8 cellular contexts compared by ENCODE assay signal in genomic region chr1:153658400-153659174, GRCh38. TPM values are rescaled to one million over a fixed set of nuclear protein-coding genes. Genes with fewer than 3 reads are reported as not detected.
DNase-seq lines count a peak whose midpoint lies in the region; ATAC-seq and TF ChIP-seq lines count a peak whose summit lies in the region.

A gene with protein sequence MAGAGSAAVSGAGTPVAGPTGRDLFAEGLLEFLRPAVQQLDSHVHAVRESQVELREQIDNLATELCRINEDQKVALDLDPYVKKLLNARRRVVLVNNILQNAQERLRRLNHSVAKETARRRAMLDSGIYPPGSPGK (plus strand): TSS chr1:153658703. CDS start chr1:153658744, 41 bp downstream.

- peaks cover 29% of the 10 kb centered on the region for H3K36me3 ChIP-seq in BE2C

- peak; percentile 86 for ATAC-seq in HG03439 (IDR thresholded peaks at IDR 0.05; ENCODE audit: unreplicated experiment)

- H3K4me1 ChIP-seq in BE2C: no peaks in the 10 kb centered on the region; the same call in 1 of the 2 replicates

- TF ChIP-seq CTCF in BE2C (IDR thresholded peaks at IDR 0.05; ENCODE audit: low read depth, low read length) (peak; percentile 31), choroid plexus epithelial cell (conservative IDR thresholded peaks at IDR 0.05; ENCODE audit: low read depth, low read length) (peak; percentile 14)

- DNase-seq in BE2C: peak; percentile 94
- DNase-seq in GM19238 (ENCODE audit: insufficient read length, low spot score): peak; percentile 89
- DNase-seq in NCI-H510A treated with DMSO at 0.1 percent for 48 hours (lab: John Stamatoyannopoulos, UW): peak; percentile 89
- DNase-seq in activated CD4-positive, alpha-beta T cell treated with anti-CD3 and anti-CD28 coated beads for 4 hours: peak; percentile 86 to 89
- DNase-seq in choroid plexus epithelial cell (ENCODE audit: low read depth): peak; percentile 92
- peak; percentile 85 for DNase-seq in stimulated activated CD4-positive, alpha-beta T cell treated with anti-CD3 and anti-CD28 coated beads, Interleukin-1b, Interleukin-23, amount 100 ng/mL, for 4 hours (ENCODE audit: low read depth in 2 of 2)

- H3K4me3 ChIP-seq in BE2C (ENCODE audit: low read depth, low read length) (peak within 1 kb of the TSS; percentile 87), choroid plexus epithelial cell (ENCODE audit: low read depth, low read length) (peak within 1 kb of the TSS; percentile 86)

- H3K27me3 ChIP-seq in BE2C: no peaks in the 10 kb centered on the region
- no peaks in the 10 kb centered on the region for H3K27me3 ChIP-seq in layer of hippocampus (ENCODE audit: control insufficient read depth, insufficient read depth, low read length)

- H3K27ac ChIP-seq in layer of hippocampus (ENCODE audit: low read depth, low read length): peak within 1 kb of the TSS; percentile 92

- H3K9me3 ChIP-seq in BE2C: no peaks in the 10 kb centered on the region

RNA-seq across cellular contexts. Expression of the gene that starts here (rescaled TPM):
- 52.7 TPM for polyA plus RNA-seq in BE2C (2012; ENCODE audit: insufficient read depth, insufficient read length, low read depth)

Comparison
In these comparisons a context has a peak if more than half of its experiments do, and no peak if none do; other contexts are left out.
1. Peak in every context shown above with its lines: DNase-seq, ATAC-seq, H3K4me3 ChIP-seq and H3K27ac ChIP-seq.